Comparison of ENCODE assay signal across 1 cellular context in the genomic region with DNA sequence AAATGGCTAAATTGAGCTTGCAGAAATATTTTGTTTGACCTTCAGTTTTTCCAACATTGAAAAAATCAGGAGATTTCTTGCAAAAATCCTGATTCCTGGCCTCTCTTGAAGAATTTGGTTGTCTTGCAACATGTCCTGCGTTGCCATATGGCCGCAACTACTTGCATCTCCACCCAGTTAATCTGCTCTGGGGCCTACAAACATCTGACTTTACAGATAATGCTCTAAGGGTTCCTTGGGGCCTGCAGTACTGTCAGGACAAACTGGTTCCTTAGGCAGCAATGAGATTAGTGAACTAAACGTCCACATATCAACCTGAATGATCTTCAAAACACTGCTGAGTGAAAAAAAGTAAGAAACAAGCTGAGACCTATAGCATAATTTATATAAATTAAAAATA.
TF ChIP-seq lines count a peak whose summit lies in the region.

No MANE protein-coding gene starts in this region.

TF ChIP-seq in K562, 482 proteins besides CTCF, POLR2A, EP300 and RAD21 (continued from another document and continues in another):
- TF ChIP-seq, protein P1, sequence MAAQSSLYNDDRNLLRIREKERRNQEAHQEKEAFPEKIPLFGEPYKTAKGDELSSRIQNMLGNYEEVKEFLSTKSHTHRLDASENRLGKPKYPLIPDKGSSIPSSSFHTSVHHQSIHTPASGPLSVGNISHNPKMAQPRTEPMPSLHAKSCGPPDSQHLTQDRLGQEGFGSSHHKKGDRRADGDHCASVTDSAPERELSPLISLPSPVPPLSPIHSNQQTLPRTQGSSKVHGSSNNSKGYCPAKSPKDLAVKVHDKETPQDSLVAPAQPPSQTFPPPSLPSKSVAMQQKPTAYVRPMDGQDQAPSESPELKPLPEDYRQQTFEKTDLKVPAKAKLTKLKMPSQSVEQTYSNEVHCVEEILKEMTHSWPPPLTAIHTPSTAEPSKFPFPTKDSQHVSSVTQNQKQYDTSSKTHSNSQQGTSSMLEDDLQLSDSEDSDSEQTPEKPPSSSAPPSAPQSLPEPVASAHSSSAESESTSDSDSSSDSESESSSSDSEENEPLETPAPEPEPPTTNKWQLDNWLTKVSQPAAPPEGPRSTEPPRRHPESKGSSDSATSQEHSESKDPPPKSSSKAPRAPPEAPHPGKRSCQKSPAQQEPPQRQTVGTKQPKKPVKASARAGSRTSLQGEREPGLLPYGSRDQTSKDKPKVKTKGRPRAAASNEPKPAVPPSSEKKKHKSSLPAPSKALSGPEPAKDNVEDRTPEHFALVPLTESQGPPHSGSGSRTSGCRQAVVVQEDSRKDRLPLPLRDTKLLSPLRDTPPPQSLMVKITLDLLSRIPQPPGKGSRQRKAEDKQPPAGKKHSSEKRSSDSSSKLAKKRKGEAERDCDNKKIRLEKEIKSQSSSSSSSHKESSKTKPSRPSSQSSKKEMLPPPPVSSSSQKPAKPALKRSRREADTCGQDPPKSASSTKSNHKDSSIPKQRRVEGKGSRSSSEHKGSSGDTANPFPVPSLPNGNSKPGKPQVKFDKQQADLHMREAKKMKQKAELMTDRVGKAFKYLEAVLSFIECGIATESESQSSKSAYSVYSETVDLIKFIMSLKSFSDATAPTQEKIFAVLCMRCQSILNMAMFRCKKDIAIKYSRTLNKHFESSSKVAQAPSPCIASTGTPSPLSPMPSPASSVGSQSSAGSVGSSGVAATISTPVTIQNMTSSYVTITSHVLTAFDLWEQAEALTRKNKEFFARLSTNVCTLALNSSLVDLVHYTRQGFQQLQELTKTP (IDR thresholded peaks at IDR 0.05; ENCODE audit: low read depth in 1 of 2, partially characterized antibody in 2 of 2): peak; percentile 42
- TF ChIP-seq PCBP1 (IDR thresholded peaks at IDR 0.05; ENCODE audit: low read depth, low read length, poor library complexity, severe bottlenecking) (no peak), ZNF695 (CRISPR knock-in tag; IDR thresholded peaks at IDR 0.05) (no peak), PRPF4 (IDR thresholded peaks at IDR 0.05; ENCODE audit: insufficient read depth, low read depth, low read length, poor library complexity, severe bottlenecking) (no peak), MBD2 (IDR thresholded peaks at IDR 0.05; ENCODE audit: borderline replicate concordance, low read depth) (0 out of 2 replicates have a peak, but pooled peaks have one; percentile 54), ZNF174 (CRISPR knock-in tag; IDR thresholded peaks at IDR 0.05) (no peak), SMAD3 (CRISPR knock-in tag; conservative IDR thresholded peaks at IDR 0.05) (no peak), ZNF444 (CRISPR knock-in tag; IDR thresholded peaks at IDR 0.05) (no peak), ZBTB8A (IDR thresholded peaks at IDR 0.05; ENCODE audit: partially characterized antibody) (no peak), PTBP1 (IDR thresholded peaks at IDR 0.05; ENCODE audit: low read depth, low read length) (no peak), ZFX (CRISPR knock-in tag; IDR thresholded peaks at IDR 0.05) (peak; percentile 51), SP1 (CRISPR knock-in tag; IDR thresholded peaks at IDR 0.05) (no peak), CBX8 (IDR thresholded peaks at IDR 0.05; ENCODE audit: borderline replicate concordance, extremely low read depth, low read depth, low read length, poor library complexity, severe bottlenecking) (no peak), CBX1 (IDR thresholded peaks at IDR 0.05; ENCODE audit: low read depth) (no peak), POLR2AphosphoS2 (IDR thresholded peaks at IDR 0.05; ENCODE audit: low read length) (no peak), MYNN (IDR thresholded peaks at IDR 0.05) (no peak; the same call in 1 of the 2 replicates), MYNN (CRISPR knock-in tag; IDR thresholded peaks at IDR 0.05) (no peak), ZNF253 (CRISPR knock-in tag; conservative IDR thresholded peaks at IDR 0.05) (no peak), ZNF311 (CRISPR knock-in tag; IDR thresholded peaks at IDR 0.05) (no peak), ZNF699 (CRISPR knock-in tag; IDR thresholded peaks at IDR 0.05; ENCODE audit: insufficient replicate concordance) (no peak), NFIC (IDR thresholded peaks at IDR 0.05) (peak; percentile 78), HNRNPLL (IDR thresholded peaks at IDR 0.05; ENCODE audit: low read depth, low read length, poor library complexity, severe bottlenecking) (no peak), TEAD2 (tag; IDR thresholded peaks at IDR 0.05) (no peak), RBM22 (IDR thresholded peaks at IDR 0.05; ENCODE audit: low read depth, low read length, poor library complexity, severe bottlenecking) (no peak), BCL6 (CRISPR knock-in tag; IDR thresholded peaks at IDR 0.05) (no peak)
- TF ChIP-seq, protein P2, sequence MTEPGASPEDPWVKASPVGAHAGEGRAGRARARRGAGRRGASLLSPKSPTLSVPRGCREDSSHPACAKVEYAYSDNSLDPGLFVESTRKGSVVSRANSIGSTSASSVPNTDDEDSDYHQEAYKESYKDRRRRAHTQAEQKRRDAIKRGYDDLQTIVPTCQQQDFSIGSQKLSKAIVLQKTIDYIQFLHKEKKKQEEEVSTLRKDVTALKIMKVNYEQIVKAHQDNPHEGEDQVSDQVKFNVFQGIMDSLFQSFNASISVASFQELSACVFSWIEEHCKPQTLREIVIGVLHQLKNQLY (CRISPR knock-in tag; conservative IDR thresholded peaks at IDR 0.05): no peak
- TF ChIP-seq, protein P3, sequence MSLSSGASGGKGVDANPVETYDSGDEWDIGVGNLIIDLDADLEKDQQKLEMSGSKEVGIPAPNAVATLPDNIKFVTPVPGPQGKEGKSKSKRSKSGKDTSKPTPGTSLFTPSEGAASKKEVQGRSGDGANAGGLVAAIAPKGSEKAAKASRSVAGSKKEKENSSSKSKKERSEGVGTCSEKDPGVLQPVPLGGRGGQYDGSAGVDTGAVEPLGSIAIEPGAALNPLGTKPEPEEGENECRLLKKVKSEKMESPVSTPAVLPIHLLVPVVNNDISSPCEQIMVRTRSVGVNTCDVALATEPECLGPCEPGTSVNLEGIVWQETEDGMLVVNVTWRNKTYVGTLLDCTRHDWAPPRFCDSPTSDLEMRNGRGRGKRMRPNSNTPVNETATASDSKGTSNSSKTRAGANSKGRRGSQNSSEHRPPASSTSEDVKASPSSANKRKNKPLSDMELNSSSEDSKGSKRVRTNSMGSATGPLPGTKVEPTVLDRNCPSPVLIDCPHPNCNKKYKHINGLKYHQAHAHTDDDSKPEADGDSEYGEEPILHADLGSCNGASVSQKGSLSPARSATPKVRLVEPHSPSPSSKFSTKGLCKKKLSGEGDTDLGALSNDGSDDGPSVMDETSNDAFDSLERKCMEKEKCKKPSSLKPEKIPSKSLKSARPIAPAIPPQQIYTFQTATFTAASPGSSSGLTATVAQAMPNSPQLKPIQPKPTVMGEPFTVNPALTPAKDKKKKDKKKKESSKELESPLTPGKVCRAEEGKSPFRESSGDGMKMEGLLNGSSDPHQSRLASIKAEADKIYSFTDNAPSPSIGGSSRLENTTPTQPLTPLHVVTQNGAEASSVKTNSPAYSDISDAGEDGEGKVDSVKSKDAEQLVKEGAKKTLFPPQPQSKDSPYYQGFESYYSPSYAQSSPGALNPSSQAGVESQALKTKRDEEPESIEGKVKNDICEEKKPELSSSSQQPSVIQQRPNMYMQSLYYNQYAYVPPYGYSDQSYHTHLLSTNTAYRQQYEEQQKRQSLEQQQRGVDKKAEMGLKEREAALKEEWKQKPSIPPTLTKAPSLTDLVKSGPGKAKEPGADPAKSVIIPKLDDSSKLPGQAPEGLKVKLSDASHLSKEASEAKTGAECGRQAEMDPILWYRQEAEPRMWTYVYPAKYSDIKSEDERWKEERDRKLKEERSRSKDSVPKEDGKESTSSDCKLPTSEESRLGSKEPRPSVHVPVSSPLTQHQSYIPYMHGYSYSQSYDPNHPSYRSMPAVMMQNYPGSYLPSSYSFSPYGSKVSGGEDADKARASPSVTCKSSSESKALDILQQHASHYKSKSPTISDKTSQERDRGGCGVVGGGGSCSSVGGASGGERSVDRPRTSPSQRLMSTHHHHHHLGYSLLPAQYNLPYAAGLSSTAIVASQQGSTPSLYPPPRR (CRISPR knock-in tag; IDR thresholded peaks at IDR 0.05; ENCODE audit: borderline replicate concordance): no peak
- TF ChIP-seq, protein P4, sequence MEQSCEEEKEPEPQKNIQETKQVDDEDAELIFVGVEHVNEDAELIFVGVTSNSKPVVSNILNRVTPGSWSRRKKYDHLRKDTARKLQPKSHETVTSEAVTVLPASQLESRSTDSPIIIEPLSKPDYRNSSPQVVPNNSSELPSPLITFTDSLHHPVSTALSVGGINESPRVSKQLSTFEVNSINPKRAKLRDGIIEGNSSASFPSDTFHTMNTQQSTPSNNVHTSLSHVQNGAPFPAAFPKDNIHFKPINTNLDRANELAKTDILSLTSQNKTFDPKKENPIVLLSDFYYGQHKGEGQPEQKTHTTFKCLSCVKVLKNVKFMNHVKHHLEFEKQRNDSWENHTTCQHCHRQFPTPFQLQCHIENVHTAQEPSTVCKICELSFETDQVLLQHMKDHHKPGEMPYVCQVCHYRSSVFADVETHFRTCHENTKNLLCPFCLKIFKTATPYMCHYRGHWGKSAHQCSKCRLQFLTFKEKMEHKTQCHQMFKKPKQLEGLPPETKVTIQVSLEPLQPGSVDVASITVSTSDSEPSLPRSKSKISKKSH (CRISPR knock-in tag; IDR thresholded peaks at IDR 0.05): no peak
- TF ChIP-seq, protein P5, sequence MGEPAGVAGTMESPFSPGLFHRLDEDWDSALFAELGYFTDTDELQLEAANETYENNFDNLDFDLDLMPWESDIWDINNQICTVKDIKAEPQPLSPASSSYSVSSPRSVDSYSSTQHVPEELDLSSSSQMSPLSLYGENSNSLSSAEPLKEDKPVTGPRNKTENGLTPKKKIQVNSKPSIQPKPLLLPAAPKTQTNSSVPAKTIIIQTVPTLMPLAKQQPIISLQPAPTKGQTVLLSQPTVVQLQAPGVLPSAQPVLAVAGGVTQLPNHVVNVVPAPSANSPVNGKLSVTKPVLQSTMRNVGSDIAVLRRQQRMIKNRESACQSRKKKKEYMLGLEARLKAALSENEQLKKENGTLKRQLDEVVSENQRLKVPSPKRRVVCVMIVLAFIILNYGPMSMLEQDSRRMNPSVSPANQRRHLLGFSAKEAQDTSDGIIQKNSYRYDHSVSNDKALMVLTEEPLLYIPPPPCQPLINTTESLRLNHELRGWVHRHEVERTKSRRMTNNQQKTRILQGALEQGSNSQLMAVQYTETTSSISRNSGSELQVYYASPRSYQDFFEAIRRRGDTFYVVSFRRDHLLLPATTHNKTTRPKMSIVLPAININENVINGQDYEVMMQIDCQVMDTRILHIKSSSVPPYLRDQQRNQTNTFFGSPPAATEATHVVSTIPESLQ (CRISPR knock-in tag; IDR thresholded peaks at IDR 0.05): no peak
- TF ChIP-seq, protein P6, sequence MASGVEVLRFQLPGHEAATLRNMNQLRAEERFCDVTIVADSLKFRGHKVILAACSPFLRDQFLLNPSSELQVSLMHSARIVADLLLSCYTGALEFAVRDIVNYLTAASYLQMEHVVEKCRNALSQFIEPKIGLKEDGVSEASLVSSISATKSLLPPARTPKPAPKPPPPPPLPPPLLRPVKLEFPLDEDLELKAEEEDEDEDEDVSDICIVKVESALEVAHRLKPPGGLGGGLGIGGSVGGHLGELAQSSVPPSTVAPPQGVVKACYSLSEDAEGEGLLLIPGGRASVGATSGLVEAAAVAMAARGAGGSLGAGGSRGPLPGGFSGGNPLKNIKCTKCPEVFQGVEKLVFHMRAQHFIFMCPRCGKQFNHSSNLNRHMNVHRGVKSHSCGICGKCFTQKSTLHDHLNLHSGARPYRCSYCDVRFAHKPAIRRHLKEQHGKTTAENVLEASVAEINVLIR (CRISPR knock-in tag; IDR thresholded peaks at IDR 0.05): no peak
- TF ChIP-seq, protein P7, sequence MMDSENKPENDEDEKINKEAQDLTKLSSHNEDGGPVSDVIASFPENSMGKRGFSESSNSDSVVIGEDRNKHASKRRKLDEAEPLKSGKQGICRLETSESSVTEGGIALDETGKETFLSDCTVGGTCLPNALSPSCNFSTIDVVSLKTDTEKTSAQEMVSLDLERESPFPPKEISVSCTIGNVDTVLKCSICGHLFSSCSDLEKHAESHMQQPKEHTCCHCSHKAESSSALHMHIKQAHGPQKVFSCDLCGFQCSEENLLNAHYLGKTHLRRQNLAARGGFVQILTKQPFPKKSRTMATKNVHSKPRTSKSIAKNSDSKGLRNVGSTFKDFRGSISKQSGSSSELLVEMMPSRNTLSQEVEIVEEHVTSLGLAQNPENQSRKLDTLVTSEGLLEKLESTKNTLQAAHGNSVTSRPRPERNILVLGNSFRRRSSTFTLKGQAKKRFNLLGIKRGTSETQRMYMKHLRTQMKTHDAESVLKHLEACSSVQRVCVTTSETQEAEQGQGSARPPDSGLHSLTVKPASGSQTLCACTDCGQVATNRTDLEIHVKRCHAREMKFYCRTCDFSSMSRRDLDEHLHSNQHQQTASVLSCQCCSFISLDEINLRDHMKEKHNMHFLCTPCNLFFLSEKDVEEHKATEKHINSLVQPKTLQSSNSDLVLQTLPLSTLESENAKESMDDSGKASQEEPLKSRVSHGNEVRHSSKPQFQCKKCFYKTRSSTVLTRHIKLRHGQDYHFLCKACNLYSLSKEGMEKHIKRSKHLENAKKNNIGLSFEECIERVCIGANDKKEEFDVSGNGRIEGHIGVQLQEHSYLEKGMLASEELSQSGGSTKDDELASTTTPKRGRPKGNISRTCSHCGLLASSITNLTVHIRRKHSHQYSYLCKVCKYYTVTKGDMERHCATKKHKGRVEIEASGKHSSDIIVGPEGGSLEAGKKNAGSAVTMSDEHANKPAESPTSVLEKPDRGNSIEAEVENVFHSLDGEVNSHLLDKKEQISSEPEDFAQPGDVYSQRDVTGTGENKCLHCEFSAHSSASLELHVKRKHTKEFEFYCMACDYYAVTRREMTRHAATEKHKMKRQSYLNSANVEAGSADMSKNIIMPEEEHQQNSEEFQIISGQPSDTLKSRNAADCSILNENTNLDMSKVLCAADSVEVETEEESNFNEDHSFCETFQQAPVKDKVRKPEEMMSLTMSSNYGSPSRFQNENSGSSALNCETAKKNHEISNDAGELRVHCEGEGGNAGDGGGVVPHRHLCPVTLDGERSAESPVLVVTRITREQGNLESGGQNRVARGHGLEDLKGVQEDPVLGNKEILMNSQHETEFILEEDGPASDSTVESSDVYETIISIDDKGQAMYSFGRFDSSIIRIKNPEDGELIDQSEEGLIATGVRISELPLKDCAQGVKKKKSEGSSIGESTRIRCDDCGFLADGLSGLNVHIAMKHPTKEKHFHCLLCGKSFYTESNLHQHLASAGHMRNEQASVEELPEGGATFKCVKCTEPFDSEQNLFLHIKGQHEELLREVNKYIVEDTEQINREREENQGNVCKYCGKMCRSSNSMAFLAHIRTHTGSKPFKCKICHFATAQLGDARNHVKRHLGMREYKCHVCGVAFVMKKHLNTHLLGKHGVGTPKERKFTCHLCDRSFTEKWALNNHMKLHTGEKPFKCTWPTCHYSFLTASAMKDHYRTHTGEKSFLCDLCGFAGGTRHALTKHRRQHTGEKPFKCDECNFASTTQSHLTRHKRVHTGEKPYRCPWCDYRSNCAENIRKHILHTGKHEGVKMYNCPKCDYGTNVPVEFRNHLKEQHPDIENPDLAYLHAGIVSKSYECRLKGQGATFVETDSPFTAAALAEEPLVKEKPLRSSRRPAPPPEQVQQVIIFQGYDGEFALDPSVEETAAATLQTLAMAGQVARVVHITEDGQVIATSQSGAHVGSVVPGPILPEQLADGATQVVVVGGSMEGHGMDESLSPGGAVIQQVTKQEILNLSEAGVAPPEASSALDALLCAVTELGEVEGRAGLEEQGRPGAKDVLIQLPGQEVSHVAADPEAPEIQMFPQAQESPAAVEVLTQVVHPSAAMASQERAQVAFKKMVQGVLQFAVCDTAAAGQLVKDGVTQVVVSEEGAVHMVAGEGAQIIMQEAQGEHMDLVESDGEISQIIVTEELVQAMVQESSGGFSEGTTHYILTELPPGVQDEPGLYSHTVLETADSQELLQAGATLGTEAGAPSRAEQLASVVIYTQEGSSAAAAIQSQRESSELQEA (IDR thresholded peaks at IDR 0.05; ENCODE audit: low read depth): no peak
- TF ChIP-seq, protein P8, sequence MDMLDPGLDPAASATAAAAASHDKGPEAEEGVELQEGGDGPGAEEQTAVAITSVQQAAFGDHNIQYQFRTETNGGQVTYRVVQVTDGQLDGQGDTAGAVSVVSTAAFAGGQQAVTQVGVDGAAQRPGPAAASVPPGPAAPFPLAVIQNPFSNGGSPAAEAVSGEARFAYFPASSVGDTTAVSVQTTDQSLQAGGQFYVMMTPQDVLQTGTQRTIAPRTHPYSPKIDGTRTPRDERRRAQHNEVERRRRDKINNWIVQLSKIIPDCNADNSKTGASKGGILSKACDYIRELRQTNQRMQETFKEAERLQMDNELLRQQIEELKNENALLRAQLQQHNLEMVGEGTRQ (CRISPR knock-in tag; IDR thresholded peaks at IDR 0.05): no peak
